In genomic region chr20:44746367-44747165, GRCh38 we compare ENCODE assay signal across 7 cellular contexts. TPM values are rescaled to one million over a fixed set of nuclear protein-coding genes. Genes with fewer than 3 reads are reported as not detected.
A peak's percentile ranks its signal among the peaks of the same experiment; 100 is the strongest.
DNase-seq lines count a peak whose midpoint lies in the region; ATAC-seq and TF ChIP-seq lines count a peak whose summit lies in the region.

No MANE protein-coding gene starts in this region.

- no peaks in the 10 kb centered on the region for H3K36me3 ChIP-seq in H7 (replicated peaks; ENCODE audit: control insufficient read depth, insufficient read depth, low read length)
- H3K36me3 ChIP-seq in sigmoid colon: no peaks in the 10 kb centered on the region

- no peak for TF ChIP-seq EP300 in sigmoid colon (IDR thresholded peaks at IDR 0.05)

- H3K4me3 ChIP-seq in H7 (ENCODE audit: insufficient read depth, low read depth, low read length) (peak overlapping the region; percentile 58), sigmoid colon (peak overlapping the region; percentile 28 to 57 (median 50))

- peak overlapping the region; percentile 49 for H3K27ac ChIP-seq in epithelial cell of prostate
- peak overlapping the region in 2 of 4 donors; percentile 1 to 72 for H3K27ac ChIP-seq in sigmoid colon

- H3K4me1 ChIP-seq in sigmoid colon: peaks cover 0 to 13% (median 11%) of the 10 kb centered on the region in 4 donors

- DNase-seq in H7: peak; percentile 78
- peak; percentile 80 for DNase-seq in NCI-H774 (lab: John Stamatoyannopoulos, UW)
- no peak for DNase-seq in epithelial cell of prostate (ENCODE audit: low read depth, low spot score)
- DNase-seq in sigmoid colon: no peak
- no peak for DNase-seq in globus pallidus (ENCODE audit: low spot score)
- DNase-seq in NCI-H1930 (lab: John Stamatoyannopoulos, UW): no peak

- TF ChIP-seq POLR2A in sigmoid colon (IDR thresholded peaks at IDR 0.05): no peak

- no peaks in the 10 kb centered on the region for H3K9me3 ChIP-seq in sigmoid colon

- 17 to 34% methylated on average over 12 of the region's 12 CpGs for WGBS in sigmoid colon, 2 donors

- H3K27me3 ChIP-seq in H7 (ENCODE audit: control insufficient read depth, insufficient read depth, low read length) (peaks cover 28% of the 10 kb centered on the region), sigmoid colon (peaks cover 16 to 67% (median 38%) of the 10 kb centered on the region in 3 donors)

- TF ChIP-seq CTCF in sigmoid colon (IDR thresholded peaks at IDR 0.05): no peak

- intact Hi-C loops in sigmoid colon (cut with DNase I): no loop called here

- no peak for ATAC-seq in GM21360 (IDR thresholded peaks at IDR 0.05; ENCODE audit: unreplicated experiment)

RNA-seq across cellular contexts. Expression of gene KCNK15, which starts 0.9 kb away (rescaled TPM):
- 0.14 TPM in 1 of 2 replicates, not detected in the other for total RNA-seq in H7 (2014; rRNA removed; shearing (Covaris generic))
- 1 to 10 TPM in 2 of 4 donors, under 1 TPM in 2; 0.55 to 2.1 (median 1.0) TPM for total RNA-seq in sigmoid colon
- under 1 TPM in 2 of 3 donors, not detected in 1; 0.28 to 0.60 TPM for polyA plus RNA-seq in sigmoid colon

RNA-seq across cellular contexts. Expression of gene CCN5, which starts 31.4 kb away (rescaled TPM):
- not detected in 2 replicates for total RNA-seq in H7 (2014; rRNA removed; shearing (Covaris generic))
- 10 to 100 TPM in 3 of 4 donors, 1 to 10 TPM in 1; 5.0 to 48.7 (median 18.5) TPM for total RNA-seq in sigmoid colon
- polyA plus RNA-seq in sigmoid colon: 10 to 100 TPM in 1 of 3 donors, 1 to 10 TPM in 2; 1.0 to 21.0 (median 2.8) TPM

Comparison
In these comparisons a context has a peak if more than half of its experiments do, and no peak if none do; other contexts are left out.
1. DNase-seq: peak in H7 (single experiment) and NCI-H774 (single experiment); none in epithelial cell of prostate (single experiment), sigmoid colon (single experiment), globus pallidus (single experiment) and NCI-H1930 (0 of 2).